Comparison of ENCODE assay signal across 24 cellular contexts in the genomic region with DNA sequence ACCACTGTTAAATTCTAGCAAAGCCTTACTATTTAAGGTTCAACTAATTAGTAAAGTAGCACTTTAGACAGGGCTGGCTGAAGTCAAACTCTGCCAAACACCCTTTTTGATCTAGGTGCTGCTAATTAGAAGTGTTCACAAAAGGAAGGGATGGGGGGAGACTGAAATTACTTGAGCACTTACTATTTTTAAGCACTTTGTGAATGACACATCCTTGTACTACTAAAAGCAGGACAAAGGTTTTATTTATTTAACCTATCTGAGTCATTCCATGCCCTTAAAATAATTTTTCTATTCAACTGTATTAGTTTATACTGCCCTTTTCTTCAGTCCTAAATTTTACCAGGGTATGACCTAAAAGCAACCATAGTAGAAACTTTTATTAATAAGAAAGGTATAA. TPM values are rescaled to one million over a fixed set of nuclear protein-coding genes. Genes with fewer than 3 reads are reported as not detected.
DNase-seq lines count a peak whose midpoint lies in the region; ATAC-seq and TF ChIP-seq lines count a peak whose summit lies in the region.
"Had no signal": no experiment of that assay in that cellular context is flagged by ENCODE, and none has a peak within 500 bp of the region (broad histone marks: within the 10 kb centered on the region; RNA-seq: fewer than 3 reads in every experiment).

No MANE protein-coding gene starts in this region.

- H3K4me3 ChIP-seq in foreskin fibroblast (ENCODE audit: low read depth in 1 of 2, low read length in 2 of 2) = no peak overlapping the region
- no peak overlapping the region for H3K4me3 ChIP-seq in Karpas-422 (ENCODE audit: low read length)
- H3K4me3 ChIP-seq: mucosa of descending colon, uterus had no signal

- no peak overlapping the region for H2AFZ ChIP-seq in Karpas-422 (ENCODE audit: low read length)

- no peak for TF ChIP-seq CTCF in foreskin fibroblast (IDR thresholded peaks at IDR 0.05; ENCODE audit: low read depth, low read length)
- no peak for TF ChIP-seq CTCF in type B pancreatic cell (conservative IDR thresholded peaks at IDR 0.05)

- peak; percentile 55 for ATAC-seq in GM19351 (IDR thresholded peaks at IDR 0.05; ENCODE audit: unreplicated experiment)
- ATAC-seq in Right ventricle myocardium inferior = no peak
- ATAC-seq: activated CD4-positive, alpha-beta T cell treated with anti-CD3 and anti-CD28 coated beads for 36 hours; effector memory CD8-positive, alpha-beta T cell; left cardiac atrium; mucosa of descending colon had no signal

- H3K9me3 ChIP-seq in Karpas-422 (ENCODE audit: low read length) = no peaks in the 10 kb centered on the region
- H3K9me3 ChIP-seq: mucosa of descending colon, uterus had no signal

- peak; percentile 3 for DNase-seq in A172 (ENCODE audit: low spot score)
- DNase-seq in M059J (ENCODE audit: low read depth) = peak; percentile 34
- DNase-seq in foreskin fibroblast = peak; percentile 20 to 45
- no peak for DNase-seq in Right ventricle myocardium inferior (ENCODE audit: missing footprints)
- DNase-seq in putamen (ENCODE audit: low spot score) = no peak
- no peak for DNase-seq in Karpas-422
- no peak for DNase-seq in type B pancreatic cell (ENCODE audit: extremely low spot score, unreplicated experiment)
- DNase-seq: activated CD4-positive, alpha-beta T cell treated with anti-CD3 and anti-CD28 coated beads for 36 hours; activated effector memory CD4-positive, alpha-beta T cell treated with anti-CD3 and anti-CD28 coated beads, Interleukin-2, amount 50 U/mL, for 16 hours; amniotic stem cell; cerebellar nuclear complex; DND-41; effector memory CD8-positive, alpha-beta T cell; left cardiac atrium; MM.1S; mucosa of descending colon; NCI-H2081 treated with DMSO at 0.1 percent for 48 hours; NCI-H524 treated with DMSO at 0.1 percent for 48 hours; occipital lobe; stimulated activated CD4-positive, alpha-beta T cell treated with anti-CD3 and anti-CD28 coated beads, Interleukin-2, amount 100 ng/mL, for 24 hours; T-helper 9 cell; uterus had no signal

- H3K9me3 Mint-ChIP-seq in type B pancreatic cell = no peaks in the 10 kb centered on the region
- H3K9me3 Mint-ChIP-seq: CD14-positive monocyte; effector memory CD8-positive, alpha-beta T cell had no signal

- no peaks in the 10 kb centered on the region for H4K20me1 ChIP-seq in Karpas-422 (ENCODE audit: insufficient read depth, low read depth, low read length)

- H3K9ac ChIP-seq in Karpas-422 (ENCODE audit: low read length) = no peak overlapping the region

- H3K4me2 ChIP-seq in Karpas-422 (ENCODE audit: low read depth, low read length, poor library complexity, severe bottlenecking) = no peak overlapping the region

- no peaks in the 10 kb centered on the region for H3K4me1 Mint-ChIP-seq in type B pancreatic cell (ENCODE audit: unreplicated experiment)
- H3K4me1 Mint-ChIP-seq: activated CD4-positive, alpha-beta T cell treated with anti-CD3 and anti-CD28 coated beads for 36 hours had no signal

- no peak overlapping the region for H3K27ac Mint-ChIP-seq in type B pancreatic cell
- H3K27ac Mint-ChIP-seq: CD14-positive monocyte; effector memory CD8-positive, alpha-beta T cell had no signal

- peaks cover 58% of the 10 kb centered on the region for H3K36me3 Mint-ChIP-seq in type B pancreatic cell

- no peaks in the 10 kb centered on the region for H3K27me3 Mint-ChIP-seq in type B pancreatic cell
- H3K27me3 Mint-ChIP-seq: activated CD4-positive, alpha-beta T cell treated with anti-CD3 and anti-CD28 coated beads for 36 hours; effector memory CD8-positive, alpha-beta T cell had no signal

- H3K27ac ChIP-seq in Karpas-422 (ENCODE audit: low read length) = no peak overlapping the region
- H3K27ac ChIP-seq: uterus had no signal

- H3K27me3 ChIP-seq in Karpas-422 (ENCODE audit: low read length) = no peaks in the 10 kb centered on the region
- H3K27me3 ChIP-seq: uterus had no signal

- H3K36me3 ChIP-seq in Karpas-422 (ENCODE audit: insufficient read depth, low read length) = peaks cover 85% of the 10 kb centered on the region

- H3K4me1 ChIP-seq in Karpas-422 (ENCODE audit: low read length) = no peaks in the 10 kb centered on the region
- H3K4me1 ChIP-seq: uterus had no signal

- no peaks in the 10 kb centered on the region; the same call in 1 of the 2 replicates for H3K79me2 ChIP-seq in Karpas-422 (ENCODE audit: low read length)

- no peaks in the 10 kb centered on the region for H3K9me2 ChIP-seq in Karpas-422 (replicated peaks; ENCODE audit: insufficient read depth, low read length)

- H3K4me3 Mint-ChIP-seq in type B pancreatic cell = no peak overlapping the region
- H3K4me3 Mint-ChIP-seq: activated CD4-positive, alpha-beta T cell treated with anti-CD3 and anti-CD28 coated beads for 36 hours; CD14-positive monocyte; effector memory CD8-positive, alpha-beta T cell had no signal

- intact Hi-C loops in Right ventricle myocardium inferior (cut with DNase I) = no loop called here

RNA-seq across cellular contexts. Expression of a gene that starts 20.1 kb away (rescaled TPM):
- total RNA-seq in A172 (2014; rRNA removed; shearing (Covaris generic)) = 8.6 and 13.4 TPM in 2 replicates
- total RNA-seq in M059J (2014; rRNA removed; shearing (Covaris generic)) = 22.3 and 24.6 TPM in 2 replicates
- total RNA-seq in Right ventricle myocardium inferior (8.9 TPM), type B pancreatic cell (ENCODE audit: low replicate concordance) (25.2 and 39.9 TPM in 2 replicates)
- total RNA-seq in Karpas-422 (2014; rRNA removed; shearing (Covaris generic); ENCODE audit: low replicate concordance) = 24.5 and 49.7 TPM in 2 replicates

Comparison
In these comparisons a context has a peak if more than half of its experiments do, and no peak if none do; other contexts are left out.
1. DNase-seq: peak in A172 (single experiment), M059J (single experiment) and foreskin fibroblast (2 of 2); none in Right ventricle myocardium inferior (single experiment), putamen (single experiment), Karpas-422 (single experiment) and type B pancreatic cell (single experiment).